Comparison of ENCODE assay signal across 19 cellular contexts in the genomic region with DNA sequence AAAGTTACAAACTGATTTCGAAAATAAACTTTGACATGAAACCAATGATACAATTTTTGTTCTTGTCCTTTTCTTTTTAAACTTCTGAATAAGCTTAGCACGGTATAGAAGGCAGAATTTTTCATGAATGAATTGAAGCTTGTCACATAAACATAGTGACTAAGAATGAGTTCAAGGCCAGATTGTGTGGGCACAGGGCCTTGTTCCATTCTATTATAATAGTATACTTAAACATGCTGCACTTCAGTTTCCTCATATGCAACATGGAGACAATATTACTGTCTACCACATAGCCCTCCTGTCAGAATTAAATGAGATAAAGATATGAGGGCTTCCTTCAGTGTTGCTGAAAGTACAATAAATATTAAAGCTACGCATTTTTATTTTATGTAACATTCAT.
A peak's percentile ranks its signal among the peaks of the same experiment; 100 is the strongest.
DNase-seq lines count a peak whose midpoint lies in the region.
"Had no signal": no experiment of that assay in that cellular context is flagged by ENCODE, and none has a peak within 500 bp of the region (broad histone marks: within the 10 kb centered on the region; RNA-seq: fewer than 3 reads in every experiment).

No MANE protein-coding gene starts in this region.

- no peaks in the 10 kb centered on the region for H3K36me3 Mint-ChIP-seq in T-helper 2 cell treated with Interferon-gamma antibody and Interleukin-4, amounts not matched to agents 5 μg/mL and 100 μg/mL, for 36 hours (ENCODE audit: low read depth)
- H3K36me3 Mint-ChIP-seq: activated naive CD8-positive, alpha-beta T cell had no signal

- H3K18ac ChIP-seq in mesenchymal stem cell (ENCODE audit: low read depth in 1 of 2, low read length in 2 of 2), result no peak overlapping the region

- H2AFZ ChIP-seq in ACC112 (ENCODE audit: low read length, unreplicated experiment) (peak overlapping the region; percentile 71), mesenchymal stem cell (ENCODE audit: low read depth, low read length) (no peak overlapping the region)

- H2AK5ac ChIP-seq in mesenchymal stem cell (ENCODE audit: low read length, severe bottlenecking), result no peak overlapping the region

- H4K91ac ChIP-seq in mesenchymal stem cell (ENCODE audit: low read length), result no peak overlapping the region

- no peak overlapping the region for H3K27ac Mint-ChIP-seq in T-helper 2 cell treated with Interferon-gamma antibody and Interleukin-4, amounts not matched to agents 5 μg/mL and 100 μg/mL, for 36 hours
- H3K27ac Mint-ChIP-seq: activated naive CD8-positive, alpha-beta T cell; dendritic cell treated with granulocyte-macrophage colony-stimulating factor and Interleukin-4, amounts not matched to agents 40 ng/mL and 50 ng/mL, for 4 days had no signal

- no peak overlapping the region for H4K8ac ChIP-seq in mesenchymal stem cell (ENCODE audit: low read length)

- H3K4me1 ChIP-seq in ACC112 (ENCODE audit: control insufficient read depth, insufficient read depth, low read length, unreplicated experiment) (peaks cover 29% of the 10 kb centered on the region), adipocyte (ENCODE audit: control insufficient read depth, insufficient read depth, low read length) (no peaks in the 10 kb centered on the region), mesenchymal stem cell (ENCODE audit: control insufficient read depth, insufficient read depth, low read depth, low read length) (peaks cover 7% of the 10 kb centered on the region)
- H3K4me1 ChIP-seq: A549 had no signal

- peaks cover 2% of the 10 kb centered on the region for H3K79me1 ChIP-seq in mesenchymal stem cell (replicated peaks; ENCODE audit: low read length, poor library complexity, severe bottlenecking)

- H3K4me3 ChIP-seq in ACC112 (ENCODE audit: low read depth, low read length) (peak overlapping the region; percentile 21; the same call in 1 of the 2 replicates), adipocyte (ENCODE audit: low read length) (no peak overlapping the region), mesenchymal stem cell (ENCODE audit: insufficient read depth in 1 of 2, low read depth in 1 of 2, low read length in 2 of 2) (no peak overlapping the region)
- H3K4me3 ChIP-seq: A549, lung had no signal

- no peaks in the 10 kb centered on the region for H3K4me1 Mint-ChIP-seq in T-helper 2 cell treated with Interferon-gamma antibody and Interleukin-4, amounts not matched to agents 5 μg/mL and 100 μg/mL, for 36 hours (ENCODE audit: low read depth)

- no peak overlapping the region for H3K23ac ChIP-seq in mesenchymal stem cell (ENCODE audit: low read length in 2 of 2)

- no peak overlapping the region for H2BK120ac ChIP-seq in mesenchymal stem cell (ENCODE audit: low read depth, low read length)

- no CpG with 5 or more reads among the region's 3 CpGs for WGBS in mesenchymal stem cell

- no peak overlapping the region for H3K9ac ChIP-seq in adipocyte (ENCODE audit: low read length)
- no peak overlapping the region for H3K9ac ChIP-seq in mesenchymal stem cell (ENCODE audit: low read length)

- no peak overlapping the region for H3K4me3 Mint-ChIP-seq in T-helper 2 cell treated with Interferon-gamma antibody and Interleukin-4, amounts not matched to agents 5 μg/mL and 100 μg/mL, for 36 hours
- H3K4me3 Mint-ChIP-seq: activated naive CD8-positive, alpha-beta T cell; dendritic cell treated with granulocyte-macrophage colony-stimulating factor and Interleukin-4, amounts not matched to agents 40 ng/mL and 50 ng/mL, for 4 days had no signal

- no peak overlapping the region for H3K14ac ChIP-seq in mesenchymal stem cell (ENCODE audit: low read length in 2 of 2)

- no peaks in the 10 kb centered on the region for H3K27me3 ChIP-seq in ACC112 (ENCODE audit: insufficient read depth, low read length)
- no peaks in the 10 kb centered on the region for H3K27me3 ChIP-seq in adipocyte (replicated peaks; ENCODE audit: control insufficient read depth, insufficient read depth, low read length)
- H3K27me3 ChIP-seq in mesenchymal stem cell (ENCODE audit: control insufficient read depth in 1 of 2, insufficient read depth in 1 of 2, low read length in 2 of 2), result peaks cover 0 to 3% of the 10 kb centered on the region in 2 experiments

- no peaks in the 10 kb centered on the region for H3K9me3 Mint-ChIP-seq in T-helper 2 cell treated with Interferon-gamma antibody and Interleukin-4, amounts not matched to agents 5 μg/mL and 100 μg/mL, for 36 hours
- H3K9me3 Mint-ChIP-seq: dendritic cell treated with granulocyte-macrophage colony-stimulating factor and Interleukin-4, amounts not matched to agents 40 ng/mL and 50 ng/mL, for 4 days had no signal

- H3K27me3 Mint-ChIP-seq in T-helper 2 cell treated with Interferon-gamma antibody and Interleukin-4, amounts not matched to agents 5 μg/mL and 100 μg/mL, for 36 hours (ENCODE audit: low read depth), result no peaks in the 10 kb centered on the region
- H3K27me3 Mint-ChIP-seq: dendritic cell treated with granulocyte-macrophage colony-stimulating factor and Interleukin-4, amounts not matched to agents 40 ng/mL and 50 ng/mL, for 4 days had no signal

- no peak overlapping the region for H2BK15ac ChIP-seq in mesenchymal stem cell (ENCODE audit: low read depth, poor library complexity, severe bottlenecking)

- H3K36me3 ChIP-seq in ACC112 (ENCODE audit: insufficient read depth, low read length) (no peaks in the 10 kb centered on the region), adipocyte (ENCODE audit: control insufficient read depth, insufficient read depth, low read length, severe bottlenecking) (no peaks in the 10 kb centered on the region), mesenchymal stem cell (ENCODE audit: control insufficient read depth in 1 of 2, insufficient read depth in 2 of 2, low read depth in 1 of 2, low read length in 2 of 2) (no peaks in the 10 kb centered on the region)

- H3K4me2 ChIP-seq in mesenchymal stem cell (ENCODE audit: low read length, poor library complexity, severe bottlenecking), result no peak overlapping the region
- H3K4me2 ChIP-seq: A549 had no signal

- no peaks in the 10 kb centered on the region for H3K79me2 ChIP-seq in ACC112 (ENCODE audit: control insufficient read depth, insufficient read depth, low read length, unreplicated experiment)

- no peak overlapping the region for H3K4ac ChIP-seq in mesenchymal stem cell (ENCODE audit: low read depth in 1 of 2, low read length in 2 of 2)

- no peak overlapping the region for H2BK5ac ChIP-seq in mesenchymal stem cell (ENCODE audit: low read depth, low read length, poor library complexity, severe bottlenecking)

- H3K9me3 ChIP-seq in adipocyte (ENCODE audit: control insufficient read depth, low read length) (no peaks in the 10 kb centered on the region), mesenchymal stem cell (ENCODE audit: control insufficient read depth, low read length) (no peaks in the 10 kb centered on the region)
- H3K9me3 ChIP-seq: A549 had no signal

- peak; percentile 37 for DNase-seq in HT1080 (ENCODE audit: low read depth)
- peak; percentile 60 for DNase-seq in adipocyte (ENCODE audit: low read depth)
- DNase-seq in mesenchymal stem cell, result peak; percentile 43
- DNase-seq in T-helper 2 cell treated with Interferon-gamma antibody and Interleukin-4, amounts not matched to agents 5 μg/mL and 100 μg/mL, for 36 hours (ENCODE audit: low spot score), result no peak
- no peak for DNase-seq in NCI-H1092 treated with DMSO at 0.1 percent for 48 hours (lab: John Stamatoyannopoulos, UW)
- DNase-seq in NCI-H2029 (lab: John Stamatoyannopoulos, UW), result no peak
- DNase-seq in AML-193 (lab: John Stamatoyannopoulos, UW), result no peak
- DNase-seq: activated CD4-positive, alpha-beta T cell treated with anti-CD3 and anti-CD28 coated beads for 48 hours; C1 segment of cervical spinal cord; H7; hypothalamus; islet precursor cell; NCI-H524 treated with DMSO at 0.1 percent for 48 hours; occipital lobe had no signal

- peak overlapping the region; percentile 72 for H3K27ac ChIP-seq in ACC112 (ENCODE audit: low read depth, low read length)
- peak overlapping the region; percentile 84 for H3K27ac ChIP-seq in mesenchymal stem cell (ENCODE audit: low read length, poor library complexity, severe bottlenecking)
- H3K27ac ChIP-seq: A549 had no signal

- H2BK12ac ChIP-seq in mesenchymal stem cell (ENCODE audit: low read length in 2 of 2), result no peak overlapping the region

Comparison
In these comparisons a context has a peak if more than half of its experiments do, and no peak if none do; other contexts are left out.
1. DNase-seq: peak in HT1080 (single experiment), adipocyte (single experiment) and mesenchymal stem cell (single experiment); none in T-helper 2 cell treated with Interferon-gamma antibody and Interleukin-4, amounts not matched to agents 5 μg/mL and 100 μg/mL, for 36 hours (single experiment), NCI-H1092 treated with DMSO at 0.1 percent for 48 hours (single experiment), NCI-H2029 (single experiment) and AML-193 (0 of 2).